In the genomic region with DNA sequence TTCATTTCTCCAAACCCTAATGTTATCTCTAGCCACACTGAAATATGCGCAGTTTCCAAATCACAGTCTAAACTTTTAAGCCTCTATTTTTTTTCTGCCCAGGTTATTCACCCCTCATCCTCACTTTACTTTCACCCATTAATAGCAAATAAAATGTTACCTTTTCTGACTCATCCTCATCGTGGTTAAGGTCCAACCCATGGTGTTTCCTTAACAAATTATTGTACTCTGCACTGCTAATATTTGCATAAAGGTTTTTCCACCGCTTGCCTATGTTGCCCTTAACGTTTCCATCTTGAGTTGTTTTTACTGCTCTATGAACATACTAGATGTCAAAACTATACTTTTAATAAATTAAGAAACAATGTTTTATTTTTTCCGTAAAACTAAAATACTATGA, we compare ENCODE assay signal across 1 cellular context.
A peak's percentile ranks its signal among the peaks of the same experiment; 100 is the strongest.
TF ChIP-seq lines count a peak whose summit lies in the region.

No MANE protein-coding gene starts in this region.

TF ChIP-seq in HepG2, 621 proteins besides CTCF, POLR2A, EP300 and RAD21 (continued from another document):
- peak; percentile 92 for TF ChIP-seq FOSL2 (CRISPR knock-in tag; IDR thresholded peaks at IDR 0.05)
- no peak for TF ChIP-seq ZNF546 (CRISPR knock-in tag; conservative IDR thresholded peaks at IDR 0.05)
- peak; percentile 95 for TF ChIP-seq ARID5B (CRISPR knock-in tag; IDR thresholded peaks at IDR 0.05)
- no peak for TF ChIP-seq ZNF75D (CRISPR knock-in tag; IDR thresholded peaks at IDR 0.05; ENCODE audit: borderline replicate concordance)
- TF ChIP-seq ISL2 (CRISPR knock-in tag; IDR thresholded peaks at IDR 0.05): peak; percentile 91
- TF ChIP-seq NFIC (IDR thresholded peaks at IDR 0.05; ENCODE audit: low read length): peak; percentile 94
- TF ChIP-seq RXRB (CRISPR knock-in tag; IDR thresholded peaks at IDR 0.05; ENCODE audit: borderline replicate concordance): peak; percentile 94
- peak; percentile 58; the same call in 1 of the 2 replicates for TF ChIP-seq EHMT2 (IDR thresholded peaks at IDR 0.05; ENCODE audit: borderline replicate concordance, low read depth, low read length)
- no peak for TF ChIP-seq SNAI1 (CRISPR knock-in tag; IDR thresholded peaks at IDR 0.05; ENCODE audit: borderline replicate concordance)
- TF ChIP-seq SOX6 (IDR thresholded peaks at IDR 0.05): no peak
- peak; percentile 80 for TF ChIP-seq SOX6 (CRISPR knock-in tag; IDR thresholded peaks at IDR 0.05)
- no peak for TF ChIP-seq STAG1 (CRISPR knock-in tag; IDR thresholded peaks at IDR 0.05)
- TF ChIP-seq SMAD9 (CRISPR knock-in tag; IDR thresholded peaks at IDR 0.05): no peak
- no peak for TF ChIP-seq ZSCAN29 (CRISPR knock-in tag; conservative IDR thresholded peaks at IDR 0.05)
- TF ChIP-seq CREM (IDR thresholded peaks at IDR 0.05): peak; percentile 73
- TF ChIP-seq CREM (CRISPR knock-in tag; IDR thresholded peaks at IDR 0.05): no peak
- TF ChIP-seq, protein P1, sequence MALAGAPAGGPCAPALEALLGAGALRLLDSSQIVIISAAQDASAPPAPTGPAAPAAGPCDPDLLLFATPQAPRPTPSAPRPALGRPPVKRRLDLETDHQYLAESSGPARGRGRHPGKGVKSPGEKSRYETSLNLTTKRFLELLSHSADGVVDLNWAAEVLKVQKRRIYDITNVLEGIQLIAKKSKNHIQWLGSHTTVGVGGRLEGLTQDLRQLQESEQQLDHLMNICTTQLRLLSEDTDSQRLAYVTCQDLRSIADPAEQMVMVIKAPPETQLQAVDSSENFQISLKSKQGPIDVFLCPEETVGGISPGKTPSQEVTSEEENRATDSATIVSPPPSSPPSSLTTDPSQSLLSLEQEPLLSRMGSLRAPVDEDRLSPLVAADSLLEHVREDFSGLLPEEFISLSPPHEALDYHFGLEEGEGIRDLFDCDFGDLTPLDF (CRISPR knock-in tag; IDR thresholded peaks at IDR 0.05): no peak
- TF ChIP-seq, protein P2, sequence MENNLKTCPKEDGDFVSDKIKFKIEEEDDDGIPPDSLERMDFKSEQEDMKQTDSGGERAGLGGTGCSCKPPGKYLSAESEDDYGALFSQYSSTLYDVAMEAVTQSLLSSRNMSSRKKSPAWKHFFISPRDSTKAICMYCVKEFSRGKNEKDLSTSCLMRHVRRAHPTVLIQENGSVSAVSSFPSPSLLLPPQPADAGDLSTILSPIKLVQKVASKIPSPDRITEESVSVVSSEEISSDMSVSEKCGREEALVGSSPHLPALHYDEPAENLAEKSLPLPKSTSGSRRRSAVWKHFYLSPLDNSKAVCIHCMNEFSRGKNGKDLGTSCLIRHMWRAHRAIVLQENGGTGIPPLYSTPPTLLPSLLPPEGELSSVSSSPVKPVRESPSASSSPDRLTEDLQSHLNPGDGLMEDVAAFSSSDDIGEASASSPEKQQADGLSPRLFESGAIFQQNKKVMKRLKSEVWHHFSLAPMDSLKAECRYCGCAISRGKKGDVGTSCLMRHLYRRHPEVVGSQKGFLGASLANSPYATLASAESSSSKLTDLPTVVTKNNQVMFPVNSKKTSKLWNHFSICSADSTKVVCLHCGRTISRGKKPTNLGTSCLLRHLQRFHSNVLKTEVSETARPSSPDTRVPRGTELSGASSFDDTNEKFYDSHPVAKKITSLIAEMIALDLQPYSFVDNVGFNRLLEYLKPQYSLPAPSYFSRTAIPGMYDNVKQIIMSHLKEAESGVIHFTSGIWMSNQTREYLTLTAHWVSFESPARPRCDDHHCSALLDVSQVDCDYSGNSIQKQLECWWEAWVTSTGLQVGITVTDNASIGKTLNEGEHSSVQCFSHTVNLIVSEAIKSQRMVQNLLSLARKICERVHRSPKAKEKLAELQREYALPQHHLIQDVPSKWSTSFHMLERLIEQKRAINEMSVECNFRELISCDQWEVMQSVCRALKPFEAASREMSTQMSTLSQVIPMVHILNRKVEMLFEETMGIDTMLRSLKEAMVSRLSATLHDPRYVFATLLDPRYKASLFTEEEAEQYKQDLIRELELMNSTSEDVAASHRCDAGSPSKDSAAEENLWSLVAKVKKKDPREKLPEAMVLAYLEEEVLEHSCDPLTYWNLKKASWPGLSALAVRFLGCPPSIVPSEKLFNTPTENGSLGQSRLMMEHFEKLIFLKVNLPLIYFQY (CRISPR knock-in tag; IDR thresholded peaks at IDR 0.05; ENCODE audit: borderline replicate concordance): 0 out of 2 replicates have a peak, but pooled peaks have one; percentile 31
- TF ChIP-seq FOXP1 (IDR thresholded peaks at IDR 0.05): peak; percentile 44; the same call in 1 of the 2 replicates
- peak; percentile 85 for TF ChIP-seq FOXP1 (CRISPR knock-in tag; IDR thresholded peaks at IDR 0.05)
- TF ChIP-seq ZNF720 (CRISPR knock-in tag; IDR thresholded peaks at IDR 0.05): no peak
- peak; percentile 90 for TF ChIP-seq GATAD2A (CRISPR knock-in tag; IDR thresholded peaks at IDR 0.05)
